8 cellular contexts compared by ENCODE assay signal in genomic region chr4:24471623-24472510, GRCh38.
DNase-seq lines count a peak whose midpoint lies in the region; ATAC-seq and TF ChIP-seq lines count a peak whose summit lies in the region.

No MANE protein-coding gene starts in this region.

- peaks cover 49% of the 10 kb centered on the region for H3K27me3 Mint-ChIP-seq in activated CD4-positive, alpha-beta memory T cell treated with anti-CD3 and anti-CD28 coated beads for 36 hours
- peaks cover 20% of the 10 kb centered on the region for H3K27me3 Mint-ChIP-seq in osteocyte (ENCODE audit: unreplicated experiment)

- POLR2A ChIA-PET in activated CD4-positive, alpha-beta memory T cell treated with anti-CD3 and anti-CD28 coated beads for 36 hours (lab: Charles Lee): interaction anchor here (1.3 to 1.4 kb wide), 2 partner anchors 113 kb away, joined by 3 read pairs; partner anchors contain the start of gene DHX15

- H3K27ac Mint-ChIP-seq in activated CD4-positive, alpha-beta memory T cell treated with anti-CD3 and anti-CD28 coated beads for 36 hours: no peak overlapping the region
- H3K27ac Mint-ChIP-seq in osteocyte (ENCODE audit: unreplicated experiment): peak overlapping the region; percentile 82

- peaks cover 25% of the 10 kb centered on the region for H3K4me1 Mint-ChIP-seq in activated CD4-positive, alpha-beta memory T cell treated with anti-CD3 and anti-CD28 coated beads for 36 hours (ENCODE audit: low read depth)
- H3K4me1 Mint-ChIP-seq in osteocyte (ENCODE audit: unreplicated experiment): peaks cover 22% of the 10 kb centered on the region

- H3K4me3 Mint-ChIP-seq in activated CD4-positive, alpha-beta memory T cell treated with anti-CD3 and anti-CD28 coated beads for 36 hours: peak overlapping the region; percentile 81
- peak overlapping the region; percentile 96 for H3K4me3 Mint-ChIP-seq in osteocyte (ENCODE audit: unreplicated experiment)

- H3K4me3 ChIP-seq in fibroblast of the aortic adventitia (ENCODE audit: low read depth, low read length): peak overlapping the region; percentile 73

- CTCF ChIA-PET in activated CD4-positive, alpha-beta memory T cell treated with anti-CD3 and anti-CD28 coated beads for 36 hours (lab: Charles Lee): interaction anchor here (1.0 to 1.8 kb wide), 3 partner anchors 11 to 23 kb away, joined by 3 to 4 read pairs (median 3); no protein-coding TSS in a partner anchor

- ATAC-seq in GM18861 (IDR thresholded peaks at IDR 0.05; ENCODE audit: unreplicated experiment): no peak
- no peak for ATAC-seq in GM18519 (IDR thresholded peaks at IDR 0.05; ENCODE audit: low FRiP score, unreplicated experiment)

- no peaks in the 10 kb centered on the region for H3K36me3 Mint-ChIP-seq in activated CD4-positive, alpha-beta memory T cell treated with anti-CD3 and anti-CD28 coated beads for 36 hours
- H3K36me3 Mint-ChIP-seq in osteocyte (ENCODE audit: unreplicated experiment): no peaks in the 10 kb centered on the region

- no peaks in the 10 kb centered on the region for H3K9me3 Mint-ChIP-seq in activated CD4-positive, alpha-beta memory T cell treated with anti-CD3 and anti-CD28 coated beads for 36 hours
- no peaks in the 10 kb centered on the region for H3K9me3 Mint-ChIP-seq in osteocyte (ENCODE audit: unreplicated experiment)

- peak; percentile 63 for DNase-seq in activated effector memory CD4-positive, alpha-beta T cell treated with anti-CD3 and anti-CD28 coated beads, Interleukin-2, amount 50 U/mL, for 16 hours
- no peak for DNase-seq in activated effector memory CD4-positive, alpha-beta T cell treated with Interleukin-2 at 50 U/mL for 16 hours
- peak; percentile 19 for DNase-seq in activated CD4-positive, alpha-beta memory T cell treated with anti-CD3 and anti-CD28 coated beads for 36 hours
- DNase-seq in fibroblast of the aortic adventitia (ENCODE audit: low read depth) (no peak), osteocyte (ENCODE audit: extremely low spot score, unreplicated experiment) (no peak), NCI-H1436 treated with DMSO at 0.1 percent for 48 hours (lab: John Stamatoyannopoulos, UW) (no peak)

- no peak for TF ChIP-seq CTCF in fibroblast of the aortic adventitia (IDR thresholded peaks at IDR 0.05; ENCODE audit: insufficient read depth, low read length)
- no peak for TF ChIP-seq CTCF in osteocyte (IDR thresholded peaks at IDR 0.05)

- intact Hi-C loops in activated CD4-positive, alpha-beta memory T cell treated with anti-CD3 and anti-CD28 coated beads for 36 hours (cut with micrococcal nuclease): loop anchor here (2.0 to 10.0 kb wide), 3 partner anchors 113 to 903 kb away; partner anchors contain the start of genes ANAPC4 and DHX15

Comparison
In these comparisons a context has a peak if more than half of its experiments do, and no peak if none do; other contexts are left out.
1. DNase-seq: peak in activated effector memory CD4-positive, alpha-beta T cell treated with anti-CD3 and anti-CD28 coated beads, Interleukin-2, amount 50 U/mL, for 16 hours (single experiment) and activated CD4-positive, alpha-beta memory T cell treated with anti-CD3 and anti-CD28 coated beads for 36 hours (single experiment); none in activated effector memory CD4-positive, alpha-beta T cell treated with Interleukin-2 at 50 U/mL for 16 hours (single experiment), fibroblast of the aortic adventitia (single experiment), osteocyte (single experiment) and NCI-H1436 treated with DMSO at 0.1 percent for 48 hours (single experiment).